19 cellular contexts compared by ENCODE assay signal in genomic region chr3:104044002-104044401, GRCh38.
"Had no signal": no experiment of that assay in that cellular context is flagged by ENCODE, and none has a peak within 500 bp of the region (broad histone marks: within the 10 kb centered on the region; RNA-seq: fewer than 3 reads in every experiment).

No MANE protein-coding gene starts in this region.

- DNase-seq: activated CD4-positive, alpha-beta T cell treated with anti-CD3 and anti-CD28 coated beads for 36 hours; activated CD4-positive, alpha-beta T cell treated with anti-CD3 and anti-CD28 coated beads, Interleukin-2, amount 50 U/mL, for 48 hours; amygdala; central memory CD4-positive, alpha-beta T cell; colonic mucosa; erythroblast; foreskin melanocyte; heart left ventricle; left ventricle myocardium superior; occipital lobe; stimulated activated CD4-positive, alpha-beta T cell treated with anti-CD3 and anti-CD28 coated beads, Interleukin-12 subunit alpha, Interleukin-12 subunit beta, amount 100 ng/mL, for 4 hours; stimulated activated CD4-positive, alpha-beta T cell treated with anti-CD3 and anti-CD28 coated beads, Interleukin-1b, Interleukin-23, amount 100 ng/mL, for 48 hours; stimulated activated naive CD8-positive, alpha-beta T cell treated with anti-CD3 and anti-CD28 coated beads, Interleukin-15, Interleukin-2, amounts not matched to agents 100 U/mL and 50 U/mL, for 24 hours; substantia nigra; tibial artery had no signal

- ATAC-seq: activated CD4-positive, alpha-beta T cell treated with anti-CD3 and anti-CD28 coated beads for 36 hours; heart left ventricle; left ventricle myocardium superior; stimulated activated naive CD8-positive, alpha-beta T cell treated with anti-CD3 and anti-CD28 coated beads, Interleukin-15, Interleukin-2, amounts not matched to agents 100 U/mL and 50 U/mL, for 24 hours; WTC11 had no signal

- H3K27ac Mint-ChIP-seq: activated CD4-positive, alpha-beta T cell treated with anti-CD3 and anti-CD28 coated beads for 36 hours; activated naive CD8-positive, alpha-beta T cell; activated T-helper 1 cell treated with anti-CD3 and anti-CD28 coated beads, Interleukin-12 subunit alpha, Interleukin-12 subunit beta, Interleukin-2, Interleukin-4 antibody, amounts not matched to agents 30 ng/mL and 10 ng/mL and 1 ng/mL, durations not matched to agents 14 hours and 24 hours and 36 hours; brain; WTC11 had no signal

- H3K4me3 ChIP-seq: colonic mucosa, heart left ventricle, tibial artery had no signal

- H3K4me1 Mint-ChIP-seq: activated CD4-positive, alpha-beta T cell treated with anti-CD3 and anti-CD28 coated beads for 36 hours; brain; WTC11 had no signal

- H3K36me3 Mint-ChIP-seq: activated naive CD8-positive, alpha-beta T cell; brain; WTC11 had no signal

- H3K27me3 Mint-ChIP-seq: activated CD4-positive, alpha-beta T cell treated with anti-CD3 and anti-CD28 coated beads for 36 hours; activated naive CD8-positive, alpha-beta T cell; brain had no signal

- H3K4me3 Mint-ChIP-seq: activated CD4-positive, alpha-beta T cell treated with anti-CD3 and anti-CD28 coated beads for 36 hours; activated naive CD8-positive, alpha-beta T cell; activated T-helper 1 cell treated with anti-CD3 and anti-CD28 coated beads, Interleukin-12 subunit alpha, Interleukin-12 subunit beta, Interleukin-2, Interleukin-4 antibody, amounts not matched to agents 30 ng/mL and 10 ng/mL and 1 ng/mL, durations not matched to agents 14 hours and 24 hours and 36 hours; brain; WTC11 had no signal
